In genomic region chr14:105171004-105171673, GRCh38 we compare ENCODE assay signal across 14 cellular contexts. TPM values are rescaled to one million over a fixed set of nuclear protein-coding genes. Genes with fewer than 3 reads are reported as not detected.
DNase-seq lines count a peak whose midpoint lies in the region; ATAC-seq and TF ChIP-seq lines count a peak whose summit lies in the region.
"Had no signal": no experiment of that assay in that cellular context is flagged by ENCODE, and none has a peak within 500 bp of the region (broad histone marks: within the 10 kb centered on the region; RNA-seq: fewer than 3 reads in every experiment).

No MANE protein-coding gene starts in this region.

- POLR2A ChIA-PET in RWPE1 (lab: Yijun Ruan, JAX; ENCODE audit: low non-redundant PET), result no interaction called here

- WGBS in lower leg skin, 2 donors, result 46 to 47% methylated on average over 9 to 13 of the region's 19 CpGs

- CTCF ChIA-PET in RWPE1 (lab: Yijun Ruan, JAX), result interaction anchor here (0.7 to 8.3 kb wide), 2 partner anchors 82 to 91 kb away, joined by 3 to 99 read pairs; no protein-coding TSS in a partner anchor

- TF ChIP-seq CTCF in RWPE1 (conservative IDR thresholded peaks at IDR 0.05; ENCODE audit: low read depth) (no peak), lower leg skin (IDR thresholded peaks at IDR 0.05) (no peak)

- TF ChIP-seq POLR2A in lower leg skin (IDR thresholded peaks at IDR 0.05), result no peak

- peak overlapping the region; percentile 17 for H3K27ac ChIP-seq in RWPE1
- H3K27ac ChIP-seq: C4-2B, testis had no signal

- intact Hi-C loops in lower leg skin (cut with DNase I; ENCODE audit: low total_unique reads), result no loop called here

- no peak overlapping the region for H3K4me3 ChIP-seq in lower leg skin (ENCODE audit: low read depth, poor library complexity, severe bottlenecking)
- H3K4me3 ChIP-seq: prostate gland, testis had no signal

- DNase-seq in COLO668 (lab: John Stamatoyannopoulos, UW; ENCODE audit: unreplicated experiment), result peak; percentile 90
- DNase-seq in EH (ENCODE audit: low read depth), result peak; percentile 20
- DNase-seq in RWPE1 (ENCODE audit: low spot score), result no peak
- no peak for DNase-seq in left lobe of liver (ENCODE audit: low spot score)
- no peak for DNase-seq in ACHN
- no peak for DNase-seq in lower leg skin (ENCODE audit: low spot score in 2 of 2)
- DNase-seq: activated CD4-positive, alpha-beta memory T cell treated with anti-CD3 and anti-CD28 coated beads, Interleukin-2, amount 10 ng/mL, durations not matched to agents 7 days and 5 days; cerebellar nuclear complex; NK-92 treated with Interleukin-12 subunit alpha and Interleukin-12 subunit beta, amount 100 ng/mL, for 24 hours; testis had no signal

- in situ Hi-C loops in ACHN (cut with HindIII; ENCODE audit: low pct_ligation_motif_present, low pct_unique_long_range_greater_than_20kb, low sequenced_read_pairs), result no loop called here

- ATAC-seq in left lobe of liver (peak; percentile 6), HG03135 (IDR thresholded peaks at IDR 0.05; ENCODE audit: unreplicated experiment) (no peak), GM21619 (IDR thresholded peaks at IDR 0.05; ENCODE audit: unreplicated experiment) (no peak)

RNA-seq across cellular contexts. Expression of gene JAG2, which starts 2.6 kb away (rescaled TPM):
- total RNA-seq in left lobe of liver (1.3 TPM), lower leg skin (10 to 100 TPM; 50.4 to 96.1 (median 63.1) TPM)

RNA-seq across cellular contexts. Expression of gene NUDT14, which starts 10.0 kb away (rescaled TPM):
- total RNA-seq in left lobe of liver, result 11.5 TPM
- total RNA-seq in lower leg skin, result 10 to 100 TPM; 12.9 to 19.4 (median 15.7) TPM

Comparison
In these comparisons a context has a peak if more than half of its experiments do, and no peak if none do; other contexts are left out.
1. DNase-seq: peak in COLO668 (single experiment) and EH (single experiment); none in RWPE1 (single experiment), left lobe of liver (single experiment), ACHN (single experiment) and lower leg skin (0 of 2).
2. RNA of gene JAG2, which starts 2.6 kb away (total RNA-seq): 50.4 to 96.1 TPM in lower leg skin; 1.3 TPM in left lobe of liver (single experiment); every median in the first group is over 10 times any median in the second.